Comparison of ENCODE assay signal across 8 cellular contexts in genomic region chr2:104853926-104854506, GRCh38. TPM values are rescaled to one million over a fixed set of nuclear protein-coding genes. Genes with fewer than 3 reads are reported as not detected.
A peak's percentile ranks its signal among the peaks of the same experiment; 100 is the strongest.
DNase-seq lines count a peak whose midpoint lies in the region; ATAC-seq and TF ChIP-seq lines count a peak whose summit lies in the region.

Gene POU3F3 (plus strand): TSS chr2:104854115. CDS start chr2:104855511, 1,396 bp downstream.

- ATAC-seq in GM19467 (IDR thresholded peaks at IDR 0.05; ENCODE audit: unreplicated experiment) (peak; percentile 47), left colon (peak; percentile 81)

- BruUV-seq in OCI-LY7 (replicated peaks; lab: Mats Ljungman, UMichigan) = no TSS peak

- H3K4me1 ChIP-seq in OCI-LY7 (ENCODE audit: insufficient read depth, low read length, poor library complexity, severe bottlenecking) = peaks cover 15% of the 10 kb centered on the region

- H3K36me3 ChIP-seq in OCI-LY7 (ENCODE audit: insufficient read depth, low read length) = no peaks in the 10 kb centered on the region

- intact Hi-C loops in OCI-LY7 (cut with micrococcal nuclease; ENCODE audit: unreplicated experiment) = loop anchor here (2.0 to 5.0 kb wide), 3 partner anchors 19 to 183 kb away; partner anchors contain the start of gene MRPS9
- intact Hi-C loops in left colon (cut with DNase I, micrococcal nuclease) = no loop called here

- peak within 1 kb of the TSS; percentile 76 for H2AFZ ChIP-seq in OCI-LY7 (ENCODE audit: low read length)

- CTCF ChIA-PET in AG04449 (lab: Yijun Ruan, JAX) (no interaction called here), OCI-LY7 (lab: Charles Lee; ENCODE audit: unreplicated experiment) (no interaction called here)

- H3K27ac ChIP-seq in OCI-LY7 (ENCODE audit: low read depth, low read length, poor library complexity, severe bottlenecking) = peak within 1 kb of the TSS; percentile 37

- TF ChIP-seq CTCF in AG04449 (IDR thresholded peaks at IDR 0.05; ENCODE audit: insufficient read depth, low read length, missing control alignments) (no peak), OCI-LY7 (conservative IDR thresholded peaks at IDR 0.05; ENCODE audit: low read length) (no peak)

- H3K4me2 ChIP-seq in OCI-LY7 (ENCODE audit: low read length) = peak within 1 kb of the TSS; percentile 81

- H3K79me2 ChIP-seq in OCI-LY7 (ENCODE audit: insufficient read depth, low read depth, low read length) = no peaks in the 10 kb centered on the region

- DNase-seq in AG04449 (ENCODE audit: low read depth, low spot score) = no peak
- DNase-seq in OCI-LY7 (ENCODE audit: low spot score) = peak; percentile 91
- DNase-seq in cerebellar cortex (ENCODE audit: low spot score) = peak; percentile 92
- peak; percentile 68 to 73 for DNase-seq in left colon
- peak; percentile 36 to 40 for DNase-seq in stimulated activated CD8-positive, alpha-beta memory T cell treated with anti-CD3 and anti-CD28 coated beads, Interleukin-15, amount 100 ng/mL, for 48 hours (ENCODE audit: low read depth in 2 of 2)
- DNase-seq in central memory CD4-positive, alpha-beta T cell = no peak
- DNase-seq in GM19238 (ENCODE audit: insufficient read length, low spot score) = no peak

- POLR2A ChIA-PET in AG04449 (lab: Yijun Ruan, JAX) (no interaction called here), OCI-LY7 (lab: Charles Lee) (no interaction called here)

- H3K9me3 ChIP-seq in OCI-LY7 (ENCODE audit: low read length) = no peaks in the 10 kb centered on the region

- H3K4me3 ChIP-seq in AG04449 (ENCODE audit: low read depth, low read length) = peak within 1 kb of the TSS; percentile 43
- peak within 1 kb of the TSS; percentile 72 for H3K4me3 ChIP-seq in OCI-LY7 (ENCODE audit: low read depth, low read length, poor library complexity, severe bottlenecking)

- no peaks in the 10 kb centered on the region for H3K9me2 ChIP-seq in OCI-LY7 (ENCODE audit: insufficient read depth, low read length)

- no peaks in the 10 kb centered on the region for H4K20me1 ChIP-seq in OCI-LY7 (ENCODE audit: insufficient read depth, low read length)

RNA-seq across cellular contexts. Expression of gene POU3F3, which starts in this region (rescaled TPM):
- total RNA-seq in OCI-LY7 (2014; rRNA removed; shearing (Covaris generic)) = 2.2 and 2.7 TPM in 2 replicates
- total RNA-seq in OCI-LY7 (2022) (3.1 and 3.3 TPM in 2 replicates), left colon (under 1 TPM; 0.15 to 0.34 TPM)

Comparison
In these comparisons a context has a peak if more than half of its experiments do, and no peak if none do; other contexts are left out.
1. Peak in DNase-seq and ATAC-seq in left colon; RNA of the gene not detected or under 1 TPM.
2. DNase-seq: peak in OCI-LY7 (single experiment), cerebellar cortex (single experiment) and stimulated activated CD8-positive, alpha-beta memory T cell treated with anti-CD3 and anti-CD28 coated beads, Interleukin-15, amount 100 ng/mL, for 48 hours (2 of 2); none in AG04449 (single experiment), central memory CD4-positive, alpha-beta T cell (single experiment) and GM19238 (single experiment).